ENCODE assay signal across 2 cellular contexts in the genomic region with DNA sequence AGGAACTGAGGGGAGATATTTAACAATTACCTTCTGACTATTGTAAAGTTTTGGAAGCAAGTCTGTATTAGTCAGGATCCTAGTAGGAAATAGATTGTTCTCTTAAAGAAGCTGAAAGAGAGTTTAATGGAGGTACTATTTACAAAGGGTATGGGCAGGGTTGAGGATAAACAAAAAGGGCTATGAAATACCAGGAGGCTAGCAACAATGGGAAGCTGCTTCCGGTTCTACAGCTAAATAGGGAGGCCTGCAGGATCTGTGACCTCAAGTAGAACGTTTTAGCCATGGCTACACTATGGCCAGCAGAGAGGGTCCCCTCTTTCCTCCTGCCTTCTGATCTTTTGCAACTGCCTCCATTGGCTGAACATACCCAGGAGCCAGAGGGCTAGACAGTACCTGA.
TF ChIP-seq lines count a peak whose summit lies in the region.

No MANE protein-coding gene starts in this region.

TF ChIP-seq in WTC11, 78 proteins besides CTCF, POLR2A, EP300 and RAD21 (continued from another document):
- TF ChIP-seq ESRRA (CRISPR knock-in tag; IDR thresholded peaks at IDR 0.05; ENCODE audit: borderline replicate concordance) (no peak), ZNF138 (CRISPR knock-in tag; conservative IDR thresholded peaks at IDR 0.05) (no peak), CREB1 (CRISPR knock-in tag; IDR thresholded peaks at IDR 0.05) (no peak), ATF2 (CRISPR knock-in tag; IDR thresholded peaks at IDR 0.05; ENCODE audit: borderline replicate concordance, low read depth) (no peak), FOXJ3 (CRISPR knock-in tag; IDR thresholded peaks at IDR 0.05; ENCODE audit: borderline replicate concordance) (no peak), IRF1 (CRISPR knock-in tag; IDR thresholded peaks at IDR 0.05) (no peak)
- TF ChIP-seq, protein P1, sequence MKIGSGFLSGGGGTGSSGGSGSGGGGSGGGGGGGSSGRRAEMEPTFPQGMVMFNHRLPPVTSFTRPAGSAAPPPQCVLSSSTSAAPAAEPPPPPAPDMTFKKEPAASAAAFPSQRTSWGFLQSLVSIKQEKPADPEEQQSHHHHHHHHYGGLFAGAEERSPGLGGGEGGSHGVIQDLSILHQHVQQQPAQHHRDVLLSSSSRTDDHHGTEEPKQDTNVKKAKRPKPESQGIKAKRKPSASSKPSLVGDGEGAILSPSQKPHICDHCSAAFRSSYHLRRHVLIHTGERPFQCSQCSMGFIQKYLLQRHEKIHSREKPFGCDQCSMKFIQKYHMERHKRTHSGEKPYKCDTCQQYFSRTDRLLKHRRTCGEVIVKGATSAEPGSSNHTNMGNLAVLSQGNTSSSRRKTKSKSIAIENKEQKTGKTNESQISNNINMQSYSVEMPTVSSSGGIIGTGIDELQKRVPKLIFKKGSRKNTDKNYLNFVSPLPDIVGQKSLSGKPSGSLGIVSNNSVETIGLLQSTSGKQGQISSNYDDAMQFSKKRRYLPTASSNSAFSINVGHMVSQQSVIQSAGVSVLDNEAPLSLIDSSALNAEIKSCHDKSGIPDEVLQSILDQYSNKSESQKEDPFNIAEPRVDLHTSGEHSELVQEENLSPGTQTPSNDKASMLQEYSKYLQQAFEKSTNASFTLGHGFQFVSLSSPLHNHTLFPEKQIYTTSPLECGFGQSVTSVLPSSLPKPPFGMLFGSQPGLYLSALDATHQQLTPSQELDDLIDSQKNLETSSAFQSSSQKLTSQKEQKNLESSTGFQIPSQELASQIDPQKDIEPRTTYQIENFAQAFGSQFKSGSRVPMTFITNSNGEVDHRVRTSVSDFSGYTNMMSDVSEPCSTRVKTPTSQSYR (CRISPR knock-in tag; IDR thresholded peaks at IDR 0.05), result no peak

TF ChIP-seq in neural cell, 6 proteins besides CTCF, POLR2A, EP300 and RAD21 (continued from another document):
- TF ChIP-seq REST (IDR thresholded peaks at IDR 0.05; ENCODE audit: borderline replicate concordance), result no peak
- no peak for TF ChIP-seq TAF1 (IDR thresholded peaks at IDR 0.05; ENCODE audit: low read depth)
